Comparison of ENCODE assay signal across 12 cellular contexts in the genomic region with DNA sequence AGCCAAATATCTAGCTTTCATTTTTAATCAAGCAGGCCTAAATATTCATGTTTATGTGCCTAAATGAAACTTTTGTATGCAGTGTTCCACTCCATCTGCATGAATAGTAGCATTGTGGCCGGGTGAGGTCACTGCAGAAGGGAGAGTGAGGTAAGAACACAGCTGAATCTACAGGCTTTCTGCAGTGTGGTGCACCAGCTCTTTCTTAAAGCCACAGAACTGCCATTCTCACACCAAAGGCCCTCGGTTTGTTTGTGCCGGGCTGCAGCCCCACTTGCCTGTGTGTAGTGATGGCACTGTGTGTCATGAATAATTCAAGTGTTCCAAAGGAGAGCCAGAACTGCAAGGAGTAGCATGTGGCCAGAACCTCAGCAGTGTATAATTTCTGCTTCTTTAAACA.
DNase-seq lines count a peak whose midpoint lies in the region; ATAC-seq and TF ChIP-seq lines count a peak whose summit lies in the region.
"Had no signal": no experiment of that assay in that cellular context is flagged by ENCODE, and none has a peak within 500 bp of the region (broad histone marks: within the 10 kb centered on the region; RNA-seq: fewer than 3 reads in every experiment).

No MANE protein-coding gene starts in this region.

- intact Hi-C loops in dorsolateral prefrontal cortex (cut with DNase I): loop anchor here (2.0 to 5.0 kb wide), 2 partner anchors 67 kb away; no protein-coding TSS in a partner anchor
- intact Hi-C loops in activated CD4-positive, alpha-beta T cell treated with anti-CD3 and anti-CD28 coated beads for 36 hours (cut with DNase I, micrococcal nuclease): no loop called here

- H3K27ac ChIP-seq in MM.1S (ENCODE audit: low read length) (no peak overlapping the region), dorsolateral prefrontal cortex (peak overlapping the region; percentile 67 to 98 (median 93)), neural progenitor cell (no peak overlapping the region)
- H3K27ac ChIP-seq: hepatocyte, PC-9, spleen had no signal

- H3K9me2 ChIP-seq in MM.1S (replicated peaks; ENCODE audit: insufficient read depth, low read length): no peaks in the 10 kb centered on the region

- H3K9ac ChIP-seq in MM.1S (ENCODE audit: low read length) (no peak overlapping the region), neural progenitor cell (no peak overlapping the region)

- no peaks in the 10 kb centered on the region for H3K9me3 Mint-ChIP-seq in neural progenitor cell
- H3K9me3 Mint-ChIP-seq in activated CD4-positive, alpha-beta T cell treated with anti-CD3 and anti-CD28 coated beads for 36 hours (ENCODE audit: low read depth): no peaks in the 10 kb centered on the region
- H3K9me3 Mint-ChIP-seq: activated T-cell treated with anti-CD3 and anti-CD28 coated beads, Interleukin-2, amount 50 U/mL, for 72 hours had no signal

- H3K4me3 Mint-ChIP-seq in neural progenitor cell: no peak overlapping the region
- H3K4me3 Mint-ChIP-seq in activated CD4-positive, alpha-beta T cell treated with anti-CD3 and anti-CD28 coated beads for 36 hours: no peak overlapping the region
- H3K4me3 Mint-ChIP-seq: activated T-cell treated with anti-CD3 and anti-CD28 coated beads, Interleukin-2, amount 50 U/mL, for 72 hours had no signal

- ATAC-seq in stimulated activated naive CD8-positive, alpha-beta T cell treated with anti-CD3 and anti-CD28 coated beads, Interleukin-15, Interleukin-2, amounts not matched to agents 100 U/mL and 50 U/mL, for 24 hours: no peak
- ATAC-seq in activated CD4-positive, alpha-beta T cell treated with anti-CD3 and anti-CD28 coated beads for 36 hours: no peak
- no peak for ATAC-seq in GM18498 (IDR thresholded peaks at IDR 0.05; ENCODE audit: unreplicated experiment)
- ATAC-seq: activated T-cell treated with anti-CD3 and anti-CD28 coated beads, Interleukin-2, amount 50 U/mL, for 72 hours had no signal

- H2AFZ ChIP-seq in MM.1S (ENCODE audit: low read length): no peak overlapping the region
- peak overlapping the region; percentile 98 for H2AFZ ChIP-seq in neural progenitor cell (replicated peaks)
- H2AFZ ChIP-seq: hepatocyte, PC-9 had no signal

- TF ChIP-seq CTCF in GM12872 (IDR thresholded peaks at IDR 0.05; ENCODE audit: insufficient read depth, low read depth, low read length) (0 out of 3 replicates have a peak, but pooled peaks have one; percentile 14), MM.1S (IDR thresholded peaks at IDR 0.05; ENCODE audit: low read length) (0 out of 2 replicates have a peak, but pooled peaks have one; percentile 7), dorsolateral prefrontal cortex (IDR thresholded peaks at IDR 0.05 in 54 of 56, conservative IDR thresholded peaks at IDR 0.05 in 2 of 56; ENCODE audit: low read depth in 1 of 56, partially characterized antibody in 56 of 56) (peak in 28 of 56 donors; percentile 7 to 60 (median 28)), neural progenitor cell (IDR thresholded peaks at IDR 0.05) (peak; percentile 21)

- H3K9me3 ChIP-seq in MM.1S (replicated peaks; ENCODE audit: insufficient read depth, low read length) (no peaks in the 10 kb centered on the region), neural progenitor cell (ENCODE audit: low read depth) (no peaks in the 10 kb centered on the region)
- H3K9me3 ChIP-seq: spleen had no signal

- DNase-seq in MM.1S (no peak), dorsolateral prefrontal cortex (peak; percentile 42 to 95 (median 85)), neural progenitor cell (ENCODE audit: low spot score) (peak; percentile 33), NOMO-1 (lab: John Stamatoyannopoulos, UW; ENCODE audit: unreplicated experiment in 2 of 2) (no peak)
- no peak for DNase-seq in stimulated activated naive CD8-positive, alpha-beta T cell treated with anti-CD3 and anti-CD28 coated beads, Interleukin-15, Interleukin-2, amounts not matched to agents 100 U/mL and 50 U/mL, for 24 hours
- DNase-seq in activated CD4-positive, alpha-beta T cell treated with anti-CD3 and anti-CD28 coated beads for 36 hours: no peak
- DNase-seq: activated T-cell treated with anti-CD3 and anti-CD28 coated beads, Interleukin-2, amount 50 U/mL, for 72 hours; PC-9; spleen had no signal

- no peaks in the 10 kb centered on the region for H3K36me3 ChIP-seq in MM.1S (replicated peaks; ENCODE audit: insufficient read depth, low read length)
- no peaks in the 10 kb centered on the region for H3K36me3 ChIP-seq in neural progenitor cell

- H3K27me3 ChIP-seq in MM.1S (replicated peaks; ENCODE audit: insufficient read depth, low read length) (no peaks in the 10 kb centered on the region), dorsolateral prefrontal cortex (no peaks in the 10 kb centered on the region), neural progenitor cell (no peaks in the 10 kb centered on the region)
- H3K27me3 ChIP-seq: hepatocyte had no signal

- no peak overlapping the region for H3K4me3 ChIP-seq in MM.1S (ENCODE audit: low read length)
- H3K4me3 ChIP-seq in dorsolateral prefrontal cortex: peak overlapping the region in 38 of 59 donors; percentile 1 to 51 (median 20)
- H3K4me3 ChIP-seq in neural progenitor cell: no peak overlapping the region
- H3K4me3 ChIP-seq: hepatocyte, PC-9, spleen had no signal

- POLR2A ChIA-PET in activated CD4-positive, alpha-beta T cell treated with anti-CD3 and anti-CD28 coated beads for 36 hours (lab: Charles Lee): no interaction called here

- no peaks in the 10 kb centered on the region for H3K79me2 ChIP-seq in MM.1S (ENCODE audit: low read length)
- no peaks in the 10 kb centered on the region for H3K79me2 ChIP-seq in neural progenitor cell (ENCODE audit: low read depth)
- H3K79me2 ChIP-seq: hepatocyte had no signal

- H4K20me1 ChIP-seq in MM.1S (ENCODE audit: insufficient read depth, low read length): no peaks in the 10 kb centered on the region
- H4K20me1 ChIP-seq in neural progenitor cell (ENCODE audit: low read depth): no peaks in the 10 kb centered on the region

- peaks cover 18% of the 10 kb centered on the region for H3K4me1 Mint-ChIP-seq in neural progenitor cell
- H3K4me1 Mint-ChIP-seq in activated CD4-positive, alpha-beta T cell treated with anti-CD3 and anti-CD28 coated beads for 36 hours: no peaks in the 10 kb centered on the region

- CTCF ChIA-PET in activated CD4-positive, alpha-beta T cell treated with anti-CD3 and anti-CD28 coated beads for 36 hours (lab: Charles Lee): no interaction called here

- H3F3A ChIP-seq in MM.1S (ENCODE audit: insufficient read depth, low read length): no peaks in the 10 kb centered on the region
- H3F3A ChIP-seq in neural progenitor cell (ENCODE audit: low read depth): no peaks in the 10 kb centered on the region

- H3K36me3 Mint-ChIP-seq in neural progenitor cell: no peaks in the 10 kb centered on the region
- no peaks in the 10 kb centered on the region for H3K36me3 Mint-ChIP-seq in activated CD4-positive, alpha-beta T cell treated with anti-CD3 and anti-CD28 coated beads for 36 hours (ENCODE audit: low read depth)

- H3K4me2 ChIP-seq in MM.1S (ENCODE audit: low read depth, low read length) (no peak overlapping the region), neural progenitor cell (no peak overlapping the region)
- H3K4me2 ChIP-seq: hepatocyte, PC-9 had no signal

- H3K27ac Mint-ChIP-seq in neural progenitor cell: no peak overlapping the region
- H3K27ac Mint-ChIP-seq in activated CD4-positive, alpha-beta T cell treated with anti-CD3 and anti-CD28 coated beads for 36 hours: no peak overlapping the region
- H3K27ac Mint-ChIP-seq: activated T-cell treated with anti-CD3 and anti-CD28 coated beads, Interleukin-2, amount 50 U/mL, for 72 hours had no signal

- no peaks in the 10 kb centered on the region for H3K27me3 Mint-ChIP-seq in neural progenitor cell (ENCODE audit: insufficient read depth, low read depth)
- H3K27me3 Mint-ChIP-seq in activated CD4-positive, alpha-beta T cell treated with anti-CD3 and anti-CD28 coated beads for 36 hours: peaks cover 4% of the 10 kb centered on the region

- H3K4me1 ChIP-seq in MM.1S (ENCODE audit: low read length) (no peaks in the 10 kb centered on the region), neural progenitor cell (peaks cover 20% of the 10 kb centered on the region)
- H3K4me1 ChIP-seq: spleen had no signal

Comparison
In these comparisons a context has a peak if more than half of its experiments do, and no peak if none do; other contexts are left out.
1. DNase-seq: peak in dorsolateral prefrontal cortex (10 of 10) and neural progenitor cell (single experiment); none in MM.1S (single experiment), stimulated activated naive CD8-positive, alpha-beta T cell treated with anti-CD3 and anti-CD28 coated beads, Interleukin-15, Interleukin-2, amounts not matched to agents 100 U/mL and 50 U/mL, for 24 hours (single experiment), activated CD4-positive, alpha-beta T cell treated with anti-CD3 and anti-CD28 coated beads for 36 hours (single experiment) and NOMO-1 (0 of 2).
2. H3K27ac ChIP-seq: peak in dorsolateral prefrontal cortex (59 of 59); none in MM.1S (single experiment) and neural progenitor cell (single experiment).
3. H3K4me3 ChIP-seq: peak in dorsolateral prefrontal cortex (38 of 59); none in MM.1S (single experiment) and neural progenitor cell (single experiment).
4. intact Hi-C loops: an anchor here in dorsolateral prefrontal cortex (2.0 to 5.0 kb wide); none called in activated CD4-positive, alpha-beta T cell treated with anti-CD3 and anti-CD28 coated beads for 36 hours.